Comparison of ENCODE assay signal across 8 cellular contexts in genomic region chr14:101843665-101844064, GRCh38.
A peak's percentile ranks its signal among the peaks of the same experiment; 100 is the strongest.
DNase-seq lines count a peak whose midpoint lies in the region; ATAC-seq and TF ChIP-seq lines count a peak whose summit lies in the region.

No MANE protein-coding gene starts in this region.

- H3K4me3 ChIP-seq in right atrium auricular region (no peak overlapping the region), upper lobe of right lung (no peak overlapping the region), WERI-Rb-1 (ENCODE audit: low read depth, low read length) (no peak overlapping the region)

- H3K4me1 ChIP-seq in right atrium auricular region (peaks cover 0 to 34% of the 10 kb centered on the region in 2 donors), foreskin keratinocyte (no peaks in the 10 kb centered on the region), upper lobe of right lung (peaks cover 8% of the 10 kb centered on the region)

- ATAC-seq in Right ventricle myocardium superior (ENCODE audit: poor library complexity) (peak; percentile 18), HG03280 (IDR thresholded peaks at IDR 0.05; ENCODE audit: unreplicated experiment) (peak; percentile 54), foreskin keratinocyte (no peak), upper lobe of right lung (peak; percentile 76)

- H3K9me3 ChIP-seq in right atrium auricular region (no peaks in the 10 kb centered on the region), upper lobe of right lung (no peaks in the 10 kb centered on the region), WERI-Rb-1 (ENCODE audit: severe bottlenecking) (no peaks in the 10 kb centered on the region)

- H3K27ac ChIP-seq in right atrium auricular region (peak overlapping the region in 1 of 2 donors; percentile 43), foreskin keratinocyte (no peak overlapping the region), upper lobe of right lung (no peak overlapping the region), WERI-Rb-1 (no peak overlapping the region)

- no peak for DNase-seq in Right ventricle myocardium superior
- no peak for DNase-seq in right atrium auricular region (ENCODE audit: low spot score)
- peak; percentile 54 for DNase-seq in activated CD4-positive, alpha-beta T cell treated with anti-CD3 and anti-CD28 coated beads, Interleukin-2, amount 50 U/mL, for 1 hour
- no peak for DNase-seq in foreskin keratinocyte
- no peak for DNase-seq in upper lobe of right lung
- DNase-seq in WERI-Rb-1, result no peak
- DNase-seq in NCI-H1694 (lab: John Stamatoyannopoulos, UW), result no peak

- TF ChIP-seq CTCF in right atrium auricular region (IDR thresholded peaks at IDR 0.05) (peak in 1 of 2 donors; percentile 44), foreskin keratinocyte (conservative IDR thresholded peaks at IDR 0.05) (peak; percentile 47), upper lobe of right lung (IDR thresholded peaks at IDR 0.05) (peak; percentile 24), WERI-Rb-1 (IDR thresholded peaks at IDR 0.05; ENCODE audit: low read depth, low read length) (no peak)

- no peaks in the 10 kb centered on the region for H3K36me3 ChIP-seq in right atrium auricular region
- peaks cover 5% of the 10 kb centered on the region for H3K36me3 ChIP-seq in upper lobe of right lung
- no peaks in the 10 kb centered on the region; the same call in none of the 2 replicates for H3K36me3 ChIP-seq in WERI-Rb-1

- H3K27me3 ChIP-seq in right atrium auricular region, result no peaks in the 10 kb centered on the region
- H3K27me3 ChIP-seq in foreskin keratinocyte, result no peaks in the 10 kb centered on the region
- no peaks in the 10 kb centered on the region for H3K27me3 ChIP-seq in upper lobe of right lung
- H3K27me3 ChIP-seq in WERI-Rb-1 (ENCODE audit: insufficient read depth, low read depth, severe bottlenecking), result no peaks in the 10 kb centered on the region

- intact Hi-C loops in Right ventricle myocardium superior (cut with DNase I), result no loop called here
- intact Hi-C loops in upper lobe of right lung (cut with DNase I), result no loop called here
